In genomic region chr1:5637171-5637570, GRCh38 we compare ENCODE assay signal across 8 cellular contexts.
DNase-seq lines count a peak whose midpoint lies in the region; ATAC-seq, FAIRE-seq and TF ChIP-seq lines count a peak whose summit lies in the region.

No MANE protein-coding gene starts in this region.

- peak; percentile 51 for DNase-seq in MCF 10A (ENCODE audit: unreplicated experiment)
- no peak for DNase-seq in breast epithelium (ENCODE audit: low spot score in 2 of 2)
- peak; percentile 50 for DNase-seq in NCI-H1105 treated with DMSO at 0.1 percent for 48 hours (lab: John Stamatoyannopoulos, UW)
- DNase-seq in K562 (ENCODE audit: extremely low read depth in 1 of 4, low spot score in 3 of 4), result peak in 2 of 4 experiments; percentile 28 to 31
- peak; percentile 59 for DNase-seq in stimulated activated CD8-positive, alpha-beta memory T cell treated with anti-CD3 and anti-CD28 coated beads, Interleukin-4, amount 100 ng/mL, for 48 hours

- in situ Hi-C loops in K562 (cut with MboI), result no loop called here

- H3K36me3 Mint-ChIP-seq in MCF 10A (ENCODE audit: insufficient read depth, unreplicated experiment), result no peaks in the 10 kb centered on the region

- H3K4me2 ChIP-seq in K562 (ENCODE audit: insufficient read depth, low read length), result no peak overlapping the region

- no peaks in the 10 kb centered on the region for H3K9me3 ChIP-seq in breast epithelium
- no peaks in the 10 kb centered on the region for H3K9me3 ChIP-seq in K562 (replicated peaks; ENCODE audit: control insufficient read depth, insufficient read depth, low read depth, low read length)

- no peak overlapping the region for H3K4me3 Mint-ChIP-seq in MCF 10A (ENCODE audit: unreplicated experiment)

- no TSS peak for BruUV-seq in MCF 10A (replicated peaks; lab: Mats Ljungman, UMichigan)
- BruUV-seq in K562 (replicated peaks; lab: Mats Ljungman, UMichigan), result no TSS peak

- peaks cover 16% of the 10 kb centered on the region for H3K27me3 Mint-ChIP-seq in MCF 10A (ENCODE audit: insufficient read depth, unreplicated experiment)

- no peaks in the 10 kb centered on the region for H3K4me1 ChIP-seq in breast epithelium
- H3K4me1 ChIP-seq in K562 (replicated peaks in 1 of 2; ENCODE audit: control insufficient read depth in 2 of 2, insufficient read depth in 2 of 2, low read length in 2 of 2), result no peaks in the 10 kb centered on the region

- no peaks in the 10 kb centered on the region for H4K20me1 ChIP-seq in K562 (replicated peaks; ENCODE audit: control insufficient read depth, insufficient read depth, low read length)

- H3K27ac ChIP-seq in breast epithelium (no peak overlapping the region), K562 (ENCODE audit: extremely low read depth, low read depth, low read length) (no peak overlapping the region)

- no peak overlapping the region for H3K9ac ChIP-seq in K562 (ENCODE audit: insufficient read depth in 1 of 2, low read depth in 2 of 2, low read length in 2 of 2)

- intact Hi-C loops in MCF 10A (cut with micrococcal nuclease), result loop anchor here (1.0 to 5.0 kb wide), 2 partner anchors 108 to 280 kb away; no protein-coding TSS in a partner anchor
- intact Hi-C loops in breast epithelium (cut with DNase I; ENCODE audit: low total_unique reads), result loop anchor here (5.0 kb wide), 1 partner anchor 1565 kb away; no protein-coding TSS in a partner anchor
- intact Hi-C loops in K562 (cut with micrococcal nuclease), result loop anchor here (5.0 to 10.0 kb wide), 2 partner anchors 110 to 278 kb away; no protein-coding TSS in a partner anchor

- 6% methylated on average over 2 of the region's 2 CpGs for WGBS in K562 (ENCODE audit: insufficient coverage, low coverage, missing lambda C conversion rate)

- CTCF ChIA-PET in MCF 10A (lab: Yijun Ruan, JAX), result interaction anchor here (0.6 to 7.1 kb wide), 9 partner anchors 11 to 551 kb away, joined by 3 to 55 read pairs (median 4); no protein-coding TSS in a partner anchor
- CTCF ChIA-PET in K562 (lab: Yijun Ruan, JAX; ENCODE audit: low intra/inter-chr PET ratio), result interaction anchor here (0.8 kb wide), 1 partner anchor 108 kb away, joined by 5 read pairs; no protein-coding TSS in a partner anchor

- no peaks in the 10 kb centered on the region for H3K79me2 ChIP-seq in K562 (ENCODE audit: control insufficient read depth, insufficient read depth, low read length)

- TF ChIP-seq RAD21 in K562 (CRISPR knock-in tag; conservative IDR thresholded peaks at IDR 0.05 in 1 of 2, IDR thresholded peaks at IDR 0.05 in 1 of 2), result peak in 1 of 2 experiments; percentile 55; a peak in 2 of 4 replicates

- H3K4me3 ChIP-seq in breast epithelium (no peak overlapping the region), K562 (no peak overlapping the region)

- H3K36me3 ChIP-seq in breast epithelium, result no peaks in the 10 kb centered on the region
- H3K36me3 ChIP-seq in K562 (ENCODE audit: control insufficient read depth, insufficient read depth, low read length), result no peaks in the 10 kb centered on the region

- H3K27ac Mint-ChIP-seq in MCF 10A (ENCODE audit: low read depth, unreplicated experiment), result no peak overlapping the region

- TF ChIP-seq EP300 in K562 (IDR thresholded peaks at IDR 0.05; ENCODE audit: low read length), result no peak

- peak; percentile 72 for TF ChIP-seq CTCF in MCF 10A (IDR thresholded peaks at IDR 0.05; ENCODE audit: unreplicated experiment)
- TF ChIP-seq CTCF in breast epithelium (IDR thresholded peaks at IDR 0.05), result no peak
- TF ChIP-seq CTCF in K562 (IDR thresholded peaks at IDR 0.05 in 2 of 3, conservative IDR thresholded peaks at IDR 0.05 in 1 of 3; ENCODE audit: insufficient read depth in 2 of 3, low read depth in 1 of 3, low read length in 3 of 3), result peak; percentile 50 to 52 (median 51); a peak in 5 of 6 replicates

- H2AFZ ChIP-seq in K562 (ENCODE audit: low read depth, low read length), result no peak overlapping the region

- H3K27me3 ChIP-seq in breast epithelium (peaks cover 0 to 5% of the 10 kb centered on the region in 2 donors), K562 (ENCODE audit: control insufficient read depth in 2 of 2, insufficient read depth in 2 of 2, low read length in 2 of 2) (peaks cover 0 to 9% of the 10 kb centered on the region in 2 experiments; a peak in 1 of 5 replicates)

- no peaks in the 10 kb centered on the region for H3K9me1 ChIP-seq in K562 (ENCODE audit: control insufficient read depth, insufficient read depth, low read length)

- no peak for TF ChIP-seq POLR2A in breast epithelium (IDR thresholded peaks at IDR 0.05)
- no peak for TF ChIP-seq POLR2A in K562 (conservative IDR thresholded peaks at IDR 0.05)

- FAIRE-seq in K562 (lab: Jason Lieb, UNC), result no peak

- H3K4me1 Mint-ChIP-seq in MCF 10A (ENCODE audit: insufficient read depth, unreplicated experiment), result no peaks in the 10 kb centered on the region

- no peaks in the 10 kb centered on the region for H3K9me3 Mint-ChIP-seq in MCF 10A (ENCODE audit: unreplicated experiment)

- ATAC-seq in K562 (no peak), GM21723 (IDR thresholded peaks at IDR 0.05; ENCODE audit: unreplicated experiment) (no peak), HG03095 (IDR thresholded peaks at IDR 0.05; ENCODE audit: unreplicated experiment) (no peak), GM21447 (IDR thresholded peaks at IDR 0.05; ENCODE audit: unreplicated experiment) (no peak)

- POLR2A ChIA-PET in MCF 10A (lab: Yijun Ruan, JAX) (interaction anchor here (1.5 kb wide), 1 partner anchor 15 kb away, joined by 6 read pairs; no protein-coding TSS in a partner anchor), K562 (lab: Yijun Ruan, JAX) (interaction anchor here (0.6 kb wide), 1 partner anchor 321 kb away, joined by 3 read pairs; no protein-coding TSS in a partner anchor)

TF ChIP-seq in K562, 482 proteins besides CTCF, POLR2A, EP300 and RAD21:
- peak; percentile 90 for TF ChIP-seq NFIC (IDR thresholded peaks at IDR 0.05)
- no peak for TF ChIP-seq COPS2 (conservative IDR thresholded peaks at IDR 0.05)
- no peak for TF ChIP-seq CBX1 (IDR thresholded peaks at IDR 0.05; ENCODE audit: low read depth)
- TF ChIP-seq TBP (optimal IDR thresholded peaks at IDR 0.05; ENCODE audit: low read depth, low read length), result no peak
- TF ChIP-seq SMC3 (conservative IDR thresholded peaks at IDR 0.05; ENCODE audit: insufficient read depth, low read depth, low read length), result peak; percentile 34; the same call in 1 of the 2 replicates

Comparison
In these comparisons a context has a peak if more than half of its experiments do, and no peak if none do; other contexts are left out.
1. DNase-seq: peak in MCF 10A (single experiment), NCI-H1105 treated with DMSO at 0.1 percent for 48 hours (single experiment) and stimulated activated CD8-positive, alpha-beta memory T cell treated with anti-CD3 and anti-CD28 coated beads, Interleukin-4, amount 100 ng/mL, for 48 hours (single experiment); none in breast epithelium (0 of 2).
2. CTCF ChIP-seq: peak in MCF 10A (single experiment) and K562 (3 of 3); none in breast epithelium (0 of 3).